In the genomic region with DNA sequence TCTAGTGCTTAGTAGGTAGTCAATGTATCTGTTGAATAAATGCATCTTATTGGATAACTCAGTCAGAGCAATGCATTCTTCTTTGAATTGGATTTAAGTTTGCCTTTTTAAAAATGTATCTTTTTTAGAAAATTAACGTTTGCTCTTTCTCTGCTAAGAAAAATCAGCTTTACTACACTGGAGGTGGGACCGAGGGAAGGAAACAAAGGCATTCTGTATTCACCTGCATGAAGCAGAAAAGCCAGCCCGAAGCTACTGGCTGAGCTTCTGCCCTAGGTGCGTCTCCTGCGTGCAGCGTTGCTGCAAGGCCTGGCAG, we compare ENCODE assay signal across 8 cellular contexts. TPM values are rescaled to one million over a fixed set of nuclear protein-coding genes. Genes with fewer than 3 reads are reported as not detected.
A peak's percentile ranks its signal among the peaks of the same experiment; 100 is the strongest.
DNase-seq lines count a peak whose midpoint lies in the region; ATAC-seq lines count a peak whose summit lies in the region.

No MANE protein-coding gene starts in this region.

- no peaks in the 10 kb centered on the region for H3K9me3 Mint-ChIP-seq in activated CD4-positive, alpha-beta memory T cell treated with anti-CD3 and anti-CD28 coated beads for 36 hours
- H3K9me3 Mint-ChIP-seq in stimulated activated effector memory CD8-positive, alpha-beta T cell treated with anti-CD3 and anti-CD28 coated beads, Interleukin-12 subunit alpha, Interleukin-12 subunit beta, amount 100 ng/mL, for 72 hours = no peaks in the 10 kb centered on the region

- ATAC-seq in stimulated activated effector memory CD8-positive, alpha-beta T cell treated with anti-CD3 and anti-CD28 coated beads, Interleukin-12 subunit alpha, Interleukin-12 subunit beta, amount 100 ng/mL, for 72 hours = no peak
- no peak for ATAC-seq in GM21619 (IDR thresholded peaks at IDR 0.05; ENCODE audit: unreplicated experiment)

- no peaks in the 10 kb centered on the region for H3K27me3 Mint-ChIP-seq in activated CD4-positive, alpha-beta memory T cell treated with anti-CD3 and anti-CD28 coated beads for 36 hours

- H3K9me3 ChIP-seq in iPS DF 6.9 (ENCODE audit: control insufficient read depth, insufficient read depth, low read length) = no peaks in the 10 kb centered on the region

- H3K27ac ChIP-seq in iPS DF 6.9 (ENCODE audit: low read length) = no peak overlapping the region

- peak overlapping the region; percentile 90 for H3K27ac Mint-ChIP-seq in activated CD4-positive, alpha-beta memory T cell treated with anti-CD3 and anti-CD28 coated beads for 36 hours
- H3K27ac Mint-ChIP-seq in stimulated activated effector memory CD8-positive, alpha-beta T cell treated with anti-CD3 and anti-CD28 coated beads, Interleukin-12 subunit alpha, Interleukin-12 subunit beta, amount 100 ng/mL, for 72 hours = peak overlapping the region; percentile 94

- intact Hi-C loops in activated CD4-positive, alpha-beta memory T cell treated with anti-CD3 and anti-CD28 coated beads for 36 hours (cut with micrococcal nuclease) = loop anchor here (1.0 kb wide), 2 partner anchors 21 to 25 kb away; no protein-coding TSS in a partner anchor

- H3K4me1 Mint-ChIP-seq in activated CD4-positive, alpha-beta memory T cell treated with anti-CD3 and anti-CD28 coated beads for 36 hours (ENCODE audit: low read depth) = peaks cover 34% of the 10 kb centered on the region
- H3K4me1 Mint-ChIP-seq in stimulated activated effector memory CD8-positive, alpha-beta T cell treated with anti-CD3 and anti-CD28 coated beads, Interleukin-12 subunit alpha, Interleukin-12 subunit beta, amount 100 ng/mL, for 72 hours = peaks cover 40% of the 10 kb centered on the region

- H3K4me3 ChIP-seq in H7 (ENCODE audit: insufficient read depth, low read depth, low read length) = peak overlapping the region; percentile 47
- peak overlapping the region; percentile 37; the same call in 1 of the 2 replicates for H3K4me3 ChIP-seq in iPS DF 6.9 (ENCODE audit: low read length)

- H3K27me3 ChIP-seq in H7 (ENCODE audit: control insufficient read depth, insufficient read depth, low read length) = no peaks in the 10 kb centered on the region
- no peaks in the 10 kb centered on the region for H3K27me3 ChIP-seq in iPS DF 6.9 (ENCODE audit: control insufficient read depth, insufficient read depth, low read length)

- H3K4me3 Mint-ChIP-seq in activated CD4-positive, alpha-beta memory T cell treated with anti-CD3 and anti-CD28 coated beads for 36 hours = peak overlapping the region; percentile 85
- peak overlapping the region; percentile 93 for H3K4me3 Mint-ChIP-seq in stimulated activated effector memory CD8-positive, alpha-beta T cell treated with anti-CD3 and anti-CD28 coated beads, Interleukin-12 subunit alpha, Interleukin-12 subunit beta, amount 100 ng/mL, for 72 hours

- DNase-seq in H7 (no peak), iPS DF 6.9 (ENCODE audit: low read depth, low spot score) (no peak), NCI-H2171 treated with DMSO at 0.1 percent for 48 hours (lab: John Stamatoyannopoulos, UW) (no peak), H4 (ENCODE audit: low spot score) (no peak), ecto neural progenitor cell (ENCODE audit: low spot score) (no peak)
- no peak for DNase-seq in activated CD4-positive, alpha-beta memory T cell treated with anti-CD3 and anti-CD28 coated beads for 36 hours
- DNase-seq in stimulated activated effector memory CD8-positive, alpha-beta T cell treated with anti-CD3 and anti-CD28 coated beads, Interleukin-12 subunit alpha, Interleukin-12 subunit beta, amount 100 ng/mL, for 72 hours (ENCODE audit: low spot score in 2 of 2) = no peak

- WGBS in iPS DF 6.9 (ENCODE audit: insufficient coverage, insufficient read length) = no CpG with 5 or more reads among the region's 6 CpGs

- H3K36me3 ChIP-seq in H7 (replicated peaks; ENCODE audit: control insufficient read depth, insufficient read depth, low read length) (no peaks in the 10 kb centered on the region), iPS DF 6.9 (ENCODE audit: control insufficient read depth, insufficient read depth, low read length) (no peaks in the 10 kb centered on the region)

- POLR2A ChIA-PET in activated CD4-positive, alpha-beta memory T cell treated with anti-CD3 and anti-CD28 coated beads for 36 hours (lab: Charles Lee) = interaction anchor here (0.6 to 1.9 kb wide), 14 partner anchors 9 to 633 kb away, joined by 3 to 9 read pairs (median 3); no protein-coding TSS in a partner anchor

- CTCF ChIA-PET in activated CD4-positive, alpha-beta memory T cell treated with anti-CD3 and anti-CD28 coated beads for 36 hours (lab: Charles Lee) = interaction anchor here (0.9 to 2.1 kb wide), 11 partner anchors 9 to 213 kb away, joined by 3 to 14 read pairs (median 4); no protein-coding TSS in a partner anchor

- no peaks in the 10 kb centered on the region for H3K4me1 ChIP-seq in iPS DF 6.9 (ENCODE audit: control insufficient read depth, insufficient read depth, low read length)

- H3K36me3 Mint-ChIP-seq in activated CD4-positive, alpha-beta memory T cell treated with anti-CD3 and anti-CD28 coated beads for 36 hours = no peaks in the 10 kb centered on the region
- H3K36me3 Mint-ChIP-seq in stimulated activated effector memory CD8-positive, alpha-beta T cell treated with anti-CD3 and anti-CD28 coated beads, Interleukin-12 subunit alpha, Interleukin-12 subunit beta, amount 100 ng/mL, for 72 hours = no peaks in the 10 kb centered on the region

RNA-seq across cellular contexts. Expression of a gene that starts 22.2 kb away (rescaled TPM):
- 269 and 367 TPM in 2 replicates for total RNA-seq in H7 (2014; rRNA removed; shearing (Covaris generic))
- total RNA-seq in activated CD4-positive, alpha-beta memory T cell treated with anti-CD3 and anti-CD28 coated beads for 36 hours = 100 to 1,000 TPM; 113 to 117 TPM
- 650 and 683 TPM in 2 replicates for total RNA-seq in H4 (2014; rRNA removed; shearing (Covaris generic))
